In genomic region chr12:26989873-26990272, GRCh38 we compare ENCODE assay signal across 18 cellular contexts.
"Had no signal": no experiment of that assay in that cellular context is flagged by ENCODE, and none has a peak within 500 bp of the region (broad histone marks: within the 10 kb centered on the region; RNA-seq: fewer than 3 reads in every experiment).

No MANE protein-coding gene starts in this region.

- H3K36me3 Mint-ChIP-seq: natural killer cell had no signal

- H3K4me3 Mint-ChIP-seq: natural killer cell, neural crest cell had no signal

- H3K4me3 ChIP-seq: mucosa of descending colon, ovary, right atrium auricular region, smooth muscle cell, suprapubic skin, thyroid gland, upper lobe of left lung, uterus had no signal

- H3K9me3 ChIP-seq: mucosa of descending colon, ovary, right atrium auricular region, suprapubic skin, thyroid gland, upper lobe of left lung, uterus had no signal

- H3K27ac ChIP-seq: foreskin keratinocyte, ovary, suprapubic skin, thyroid gland, upper lobe of left lung, uterus had no signal

- H3K4me2 ChIP-seq: smooth muscle cell had no signal

- H3K4me1 Mint-ChIP-seq: neural crest cell had no signal

- ATAC-seq: foreskin keratinocyte; left colon; mucosa of descending colon; natural killer cell; stimulated activated naive CD8-positive, alpha-beta T cell treated with anti-CD3 and anti-CD28 coated beads, Interleukin-15, Interleukin-2, amounts not matched to agents 100 U/mL and 50 U/mL, for 24 hours had no signal

- H3K27me3 ChIP-seq: foreskin keratinocyte, ovary, right atrium auricular region, suprapubic skin, thyroid gland, upper lobe of left lung, uterus had no signal

- DNase-seq: erythroblast; foreskin keratinocyte; kidney; left colon; mammary epithelial cell; mucosa of descending colon; natural killer cell; nucleus accumbens; ovary; stimulated activated CD4-positive, alpha-beta T cell treated with anti-CD3 and anti-CD28 coated beads, Interleukin-2, amount 100 ng/mL, for 48 hours; stimulated activated naive CD8-positive, alpha-beta T cell treated with anti-CD3 and anti-CD28 coated beads, Interleukin-15, Interleukin-2, amounts not matched to agents 100 U/mL and 50 U/mL, for 24 hours; thyroid gland; uterus had no signal

- H3K36me3 ChIP-seq: ovary, uterus had no signal

- H3K4me1 ChIP-seq: foreskin keratinocyte, suprapubic skin, uterus had no signal

- H3K9me3 Mint-ChIP-seq: natural killer cell, neural crest cell had no signal
